ENCODE assay signal across 13 cellular contexts in genomic region chr7:2312272-2312929, GRCh38. TPM values are rescaled to one million over a fixed set of nuclear protein-coding genes. Genes with fewer than 3 reads are reported as not detected.
DNase-seq lines count a peak whose midpoint lies in the region; ATAC-seq and TF ChIP-seq lines count a peak whose summit lies in the region.
"Had no signal": no experiment of that assay in that cellular context is flagged by ENCODE, and none has a peak within 500 bp of the region (broad histone marks: within the 10 kb centered on the region; RNA-seq: fewer than 3 reads in every experiment).

No MANE protein-coding gene starts in this region.

- BruUV-seq in HCT116 (replicated peaks; lab: Mats Ljungman, UMichigan), result TSS peak; percentile 67

- ATAC-seq in HCT116, result no peak
- no peak for ATAC-seq in central memory CD8-positive, alpha-beta T cell (replicated peaks; ENCODE audit: extremely low read depth, poor library complexity, severe bottlenecking)
- no peak for ATAC-seq in stimulated activated effector memory CD8-positive, alpha-beta T cell treated with anti-CD3 and anti-CD28 coated beads, Interleukin-12 subunit alpha, Interleukin-12 subunit beta, amount 100 ng/mL, for 72 hours
- no peak for ATAC-seq in HG03378 (IDR thresholded peaks at IDR 0.05; ENCODE audit: unreplicated experiment)

- RAD21 ChIA-PET in HCT116 (lab: Charles Lee; ENCODE audit: low non-redundant PET in 1 of 2, low total read pairs in 2 of 2, uncharacterized antibody in 2 of 2, unreplicated experiment in 2 of 2), result no interaction called here

- no peaks in the 10 kb centered on the region for H3K27me3 Mint-ChIP-seq in activated CD4-positive, alpha-beta memory T cell treated with anti-CD3 and anti-CD28 coated beads, Interleukin-2, amount 10 ng/mL, durations not matched to agents 7 days and 5 days
- no peaks in the 10 kb centered on the region for H3K27me3 Mint-ChIP-seq in activated CD4-positive, alpha-beta memory T cell treated with anti-CD3 and anti-CD28 coated beads for 36 hours
- no peaks in the 10 kb centered on the region for H3K27me3 Mint-ChIP-seq in central memory CD8-positive, alpha-beta T cell

- H3K27ac ChIP-seq in HCT116 (ENCODE audit: low read depth, low read length), result no peak overlapping the region
- H3K27ac ChIP-seq: GM23248, HL-60 had no signal

- H3K4me1 ChIP-seq in HCT116 (ENCODE audit: control insufficient read depth in 1 of 2, insufficient read depth in 2 of 2, low read length in 2 of 2), result peaks cover 16 to 52% of the 10 kb centered on the region in 2 experiments

- no peak overlapping the region for H3K4me3 ChIP-seq in HCT116 (replicated peaks in 1 of 2; ENCODE audit: low read depth in 1 of 2, low read length in 2 of 2)

- H3K9ac ChIP-seq in HCT116 (ENCODE audit: low read length), result no peak overlapping the region

- no peaks in the 10 kb centered on the region for H3K36me3 Mint-ChIP-seq in activated CD4-positive, alpha-beta memory T cell treated with anti-CD3 and anti-CD28 coated beads, Interleukin-2, amount 10 ng/mL, durations not matched to agents 7 days and 5 days (ENCODE audit: low read depth)
- H3K36me3 Mint-ChIP-seq in activated CD4-positive, alpha-beta memory T cell treated with anti-CD3 and anti-CD28 coated beads for 36 hours, result peaks cover 2% of the 10 kb centered on the region
- H3K36me3 Mint-ChIP-seq in central memory CD8-positive, alpha-beta T cell (ENCODE audit: insufficient read depth), result peaks cover 6% of the 10 kb centered on the region
- peaks cover 24% of the 10 kb centered on the region for H3K36me3 Mint-ChIP-seq in stimulated activated effector memory CD8-positive, alpha-beta T cell treated with anti-CD3 and anti-CD28 coated beads, Interleukin-12 subunit alpha, Interleukin-12 subunit beta, amount 100 ng/mL, for 72 hours

- H3K36me3 ChIP-seq in HCT116 (ENCODE audit: control insufficient read depth in 1 of 2, insufficient read depth in 2 of 2, low read length in 2 of 2), result no peaks in the 10 kb centered on the region

- H3K4me3 Mint-ChIP-seq in activated CD4-positive, alpha-beta memory T cell treated with anti-CD3 and anti-CD28 coated beads, Interleukin-2, amount 10 ng/mL, durations not matched to agents 7 days and 5 days, result peak overlapping the region; percentile 54
- no peak overlapping the region for H3K4me3 Mint-ChIP-seq in activated CD4-positive, alpha-beta memory T cell treated with anti-CD3 and anti-CD28 coated beads for 36 hours
- peak overlapping the region; percentile 50 for H3K4me3 Mint-ChIP-seq in central memory CD8-positive, alpha-beta T cell
- no peak overlapping the region for H3K4me3 Mint-ChIP-seq in stimulated activated effector memory CD8-positive, alpha-beta T cell treated with anti-CD3 and anti-CD28 coated beads, Interleukin-12 subunit alpha, Interleukin-12 subunit beta, amount 100 ng/mL, for 72 hours

- 0 out of 2 replicates have a peak overlapping the region, but pooled peaks have one; percentile 14 for H3K4me2 ChIP-seq in HCT116 (ENCODE audit: low read length)

- CTCF ChIA-PET in activated CD4-positive, alpha-beta memory T cell treated with anti-CD3 and anti-CD28 coated beads, Interleukin-2, amount 10 ng/mL, durations not matched to agents 7 days and 5 days (lab: Charles Lee), result no interaction called here
- CTCF ChIA-PET in activated CD4-positive, alpha-beta memory T cell treated with anti-CD3 and anti-CD28 coated beads for 36 hours (lab: Charles Lee), result interaction anchor here (0.9 kb wide), 1 partner anchor 35 kb away, joined by 4 read pairs; no protein-coding TSS in a partner anchor
- CTCF ChIA-PET in HCT116 (lab: Charles Lee), result no interaction called here

- H2AFZ ChIP-seq in HCT116 (ENCODE audit: low read depth, low read length, poor library complexity, severe bottlenecking), result no peak overlapping the region
- H2AFZ ChIP-seq: GM23248 had no signal

- no peak for TF ChIP-seq CTCF in HCT116 (IDR thresholded peaks at IDR 0.05 in 2 of 3, conservative IDR thresholded peaks at IDR 0.05 in 1 of 3; ENCODE audit: borderline replicate concordance in 1 of 3, insufficient read depth in 1 of 3, low read depth in 2 of 3, low read length in 2 of 3)

- no peaks in the 10 kb centered on the region for H3K9me3 ChIP-seq in HCT116 (ENCODE audit: control insufficient read depth in 1 of 2, insufficient read depth in 1 of 2, low read depth in 1 of 2, low read length in 2 of 2)

- intact Hi-C loops in activated CD4-positive, alpha-beta memory T cell treated with anti-CD3 and anti-CD28 coated beads for 36 hours (cut with micrococcal nuclease), result loop anchor here (10.0 kb wide), 1 partner anchor 388 kb away; no protein-coding TSS in a partner anchor
- intact Hi-C loops in HCT116 (cut with micrococcal nuclease), result no loop called here

- H3K4me1 Mint-ChIP-seq in activated CD4-positive, alpha-beta memory T cell treated with anti-CD3 and anti-CD28 coated beads, Interleukin-2, amount 10 ng/mL, durations not matched to agents 7 days and 5 days, result peaks cover 14% of the 10 kb centered on the region
- H3K4me1 Mint-ChIP-seq in activated CD4-positive, alpha-beta memory T cell treated with anti-CD3 and anti-CD28 coated beads for 36 hours (ENCODE audit: low read depth), result peaks cover 14% of the 10 kb centered on the region
- H3K4me1 Mint-ChIP-seq in central memory CD8-positive, alpha-beta T cell, result peaks cover 14% of the 10 kb centered on the region
- H3K4me1 Mint-ChIP-seq in stimulated activated effector memory CD8-positive, alpha-beta T cell treated with anti-CD3 and anti-CD28 coated beads, Interleukin-12 subunit alpha, Interleukin-12 subunit beta, amount 100 ng/mL, for 72 hours, result peaks cover 23% of the 10 kb centered on the region

- no peak for TF ChIP-seq RAD21 in HCT116 (IDR thresholded peaks at IDR 0.05; ENCODE audit: low read depth)

- no peak overlapping the region for H3K27ac Mint-ChIP-seq in activated CD4-positive, alpha-beta memory T cell treated with anti-CD3 and anti-CD28 coated beads, Interleukin-2, amount 10 ng/mL, durations not matched to agents 7 days and 5 days
- H3K27ac Mint-ChIP-seq in activated CD4-positive, alpha-beta memory T cell treated with anti-CD3 and anti-CD28 coated beads for 36 hours, result no peak overlapping the region
- H3K27ac Mint-ChIP-seq in central memory CD8-positive, alpha-beta T cell (ENCODE audit: low read depth), result peak overlapping the region; percentile 48
- H3K27ac Mint-ChIP-seq in stimulated activated effector memory CD8-positive, alpha-beta T cell treated with anti-CD3 and anti-CD28 coated beads, Interleukin-12 subunit alpha, Interleukin-12 subunit beta, amount 100 ng/mL, for 72 hours, result peak overlapping the region; percentile 82

- DNase-seq in activated CD4-positive, alpha-beta memory T cell treated with anti-CD3 and anti-CD28 coated beads, Interleukin-2, amount 10 ng/mL, durations not matched to agents 7 days and 5 days, result no peak
- DNase-seq in activated CD4-positive, alpha-beta memory T cell treated with anti-CD3 and anti-CD28 coated beads for 36 hours, result no peak
- DNase-seq in HCT116 (ENCODE audit: low read depth, low spot score) (no peak), iPS-NIHi11 (ENCODE audit: low spot score) (no peak), COLO829 (ENCODE audit: low spot score) (no peak)
- DNase-seq in central memory CD8-positive, alpha-beta T cell (ENCODE audit: low spot score in 2 of 2), result no peak
- DNase-seq in stimulated activated effector memory CD8-positive, alpha-beta T cell treated with anti-CD3 and anti-CD28 coated beads, Interleukin-12 subunit alpha, Interleukin-12 subunit beta, amount 100 ng/mL, for 72 hours (ENCODE audit: low spot score in 2 of 2), result no peak
- DNase-seq: GM23248; NCI-H2029; SHP77 treated with DMSO at 0.1 percent for 48 hours; stimulated activated CD4-positive, alpha-beta T cell treated with anti-CD3 and anti-CD28 coated beads, Interleukin-4, amount 100 ng/mL, for 1 hour had no signal

- no peak for TF ChIP-seq POLR2A in HCT116 (IDR thresholded peaks at IDR 0.05; ENCODE audit: borderline replicate concordance, extremely low read depth, insufficient read depth, insufficient read length)

- peaks cover 54% of the 10 kb centered on the region for H3K79me2 ChIP-seq in HCT116 (ENCODE audit: insufficient read depth, low read length)

- H4K20me1 ChIP-seq in HCT116 (ENCODE audit: insufficient read depth), result no peaks in the 10 kb centered on the region

- POLR2A ChIA-PET in activated CD4-positive, alpha-beta memory T cell treated with anti-CD3 and anti-CD28 coated beads, Interleukin-2, amount 10 ng/mL, durations not matched to agents 7 days and 5 days (lab: Charles Lee), result interaction anchor here (1.4 to 2.0 kb wide), 3 partner anchors 71 to 81 kb away, joined by 3 to 4 read pairs (median 4); partner anchors contain the start of genes MRM2 and NUDT1
- POLR2A ChIA-PET in activated CD4-positive, alpha-beta memory T cell treated with anti-CD3 and anti-CD28 coated beads for 36 hours (lab: Charles Lee), result no interaction called here
- POLR2A ChIA-PET in HCT116 (lab: Charles Lee), result no interaction called here

- no peaks in the 10 kb centered on the region for H3K27me3 ChIP-seq in HCT116 (ENCODE audit: insufficient read depth, low read length)

- H3K9me2 ChIP-seq in HCT116 (ENCODE audit: insufficient read depth), result no peaks in the 10 kb centered on the region

- H3K9me3 Mint-ChIP-seq in activated CD4-positive, alpha-beta memory T cell treated with anti-CD3 and anti-CD28 coated beads, Interleukin-2, amount 10 ng/mL, durations not matched to agents 7 days and 5 days, result no peaks in the 10 kb centered on the region
- no peaks in the 10 kb centered on the region for H3K9me3 Mint-ChIP-seq in activated CD4-positive, alpha-beta memory T cell treated with anti-CD3 and anti-CD28 coated beads for 36 hours
- no peaks in the 10 kb centered on the region for H3K9me3 Mint-ChIP-seq in central memory CD8-positive, alpha-beta T cell
- H3K9me3 Mint-ChIP-seq in stimulated activated effector memory CD8-positive, alpha-beta T cell treated with anti-CD3 and anti-CD28 coated beads, Interleukin-12 subunit alpha, Interleukin-12 subunit beta, amount 100 ng/mL, for 72 hours, result no peaks in the 10 kb centered on the region

TF ChIP-seq in HCT116, 20 proteins besides CTCF, POLR2A, EP300 and RAD21 (continues in another document):
- TF ChIP-seq SRF (IDR thresholded peaks at IDR 0.05; ENCODE audit: low read depth) (no peak), FOSL1 (IDR thresholded peaks at IDR 0.05; ENCODE audit: low read depth) (no peak), SIN3A (IDR thresholded peaks at IDR 0.05; ENCODE audit: low read depth) (no peak), EGR1 (IDR thresholded peaks at IDR 0.05; ENCODE audit: low read depth) (no peak), CEBPB (IDR thresholded peaks at IDR 0.05; ENCODE audit: low read depth) (no peak)

RNA-seq across cellular contexts. Expression of gene SNX8, which starts 1.8 kb away (rescaled TPM):
- 10 to 100 TPM; 22.4 to 26.8 TPM for total RNA-seq in activated CD4-positive, alpha-beta memory T cell treated with anti-CD3 and anti-CD28 coated beads, Interleukin-2, amount 10 ng/mL, durations not matched to agents 7 days and 5 days
- 10 to 100 TPM; 35.4 to 40.2 TPM for total RNA-seq in activated CD4-positive, alpha-beta memory T cell treated with anti-CD3 and anti-CD28 coated beads for 36 hours
- total RNA-seq in HCT116 (2021; ENCODE audit: unreplicated experiment), result 41.7 TPM
- polyA plus RNA-seq in HCT116 (2012), result 45.3 and 48.3 TPM in 2 replicates

RNA-seq across cellular contexts. Expression of gene EIF3B, which starts 42.2 kb away (rescaled TPM):
- 100 to 1,000 TPM; 135 to 138 TPM for total RNA-seq in activated CD4-positive, alpha-beta memory T cell treated with anti-CD3 and anti-CD28 coated beads, Interleukin-2, amount 10 ng/mL, durations not matched to agents 7 days and 5 days
- total RNA-seq in activated CD4-positive, alpha-beta memory T cell treated with anti-CD3 and anti-CD28 coated beads for 36 hours, result 100 to 1,000 TPM; 179 to 182 TPM
- 324 TPM for total RNA-seq in HCT116 (2021; ENCODE audit: unreplicated experiment)
- polyA plus RNA-seq in HCT116 (2012), result 184 and 204 TPM in 2 replicates

Comparison
In these comparisons a context has a peak if more than half of its experiments do, and no peak if none do; other contexts are left out.
1. H3K4me3 Mint-ChIP-seq: peak in activated CD4-positive, alpha-beta memory T cell treated with anti-CD3 and anti-CD28 coated beads, Interleukin-2, amount 10 ng/mL, durations not matched to agents 7 days and 5 days (single experiment) and central memory CD8-positive, alpha-beta T cell (single experiment); none in activated CD4-positive, alpha-beta memory T cell treated with anti-CD3 and anti-CD28 coated beads for 36 hours (single experiment) and stimulated activated effector memory CD8-positive, alpha-beta T cell treated with anti-CD3 and anti-CD28 coated beads, Interleukin-12 subunit alpha, Interleukin-12 subunit beta, amount 100 ng/mL, for 72 hours (single experiment).
2. H3K27ac Mint-ChIP-seq: peak in central memory CD8-positive, alpha-beta T cell (single experiment) and stimulated activated effector memory CD8-positive, alpha-beta T cell treated with anti-CD3 and anti-CD28 coated beads, Interleukin-12 subunit alpha, Interleukin-12 subunit beta, amount 100 ng/mL, for 72 hours (single experiment); none in activated CD4-positive, alpha-beta memory T cell treated with anti-CD3 and anti-CD28 coated beads, Interleukin-2, amount 10 ng/mL, durations not matched to agents 7 days and 5 days (single experiment) and activated CD4-positive, alpha-beta memory T cell treated with anti-CD3 and anti-CD28 coated beads for 36 hours (single experiment).